In genomic region chr5:12707560-12707959, GRCh38 we compare ENCODE assay signal across 1 cellular context.
TF ChIP-seq lines count a peak whose summit lies in the region.

No MANE protein-coding gene starts in this region.

TF ChIP-seq in WTC11, 78 proteins besides CTCF, POLR2A, EP300 and RAD21:
- TF ChIP-seq, protein P1, sequence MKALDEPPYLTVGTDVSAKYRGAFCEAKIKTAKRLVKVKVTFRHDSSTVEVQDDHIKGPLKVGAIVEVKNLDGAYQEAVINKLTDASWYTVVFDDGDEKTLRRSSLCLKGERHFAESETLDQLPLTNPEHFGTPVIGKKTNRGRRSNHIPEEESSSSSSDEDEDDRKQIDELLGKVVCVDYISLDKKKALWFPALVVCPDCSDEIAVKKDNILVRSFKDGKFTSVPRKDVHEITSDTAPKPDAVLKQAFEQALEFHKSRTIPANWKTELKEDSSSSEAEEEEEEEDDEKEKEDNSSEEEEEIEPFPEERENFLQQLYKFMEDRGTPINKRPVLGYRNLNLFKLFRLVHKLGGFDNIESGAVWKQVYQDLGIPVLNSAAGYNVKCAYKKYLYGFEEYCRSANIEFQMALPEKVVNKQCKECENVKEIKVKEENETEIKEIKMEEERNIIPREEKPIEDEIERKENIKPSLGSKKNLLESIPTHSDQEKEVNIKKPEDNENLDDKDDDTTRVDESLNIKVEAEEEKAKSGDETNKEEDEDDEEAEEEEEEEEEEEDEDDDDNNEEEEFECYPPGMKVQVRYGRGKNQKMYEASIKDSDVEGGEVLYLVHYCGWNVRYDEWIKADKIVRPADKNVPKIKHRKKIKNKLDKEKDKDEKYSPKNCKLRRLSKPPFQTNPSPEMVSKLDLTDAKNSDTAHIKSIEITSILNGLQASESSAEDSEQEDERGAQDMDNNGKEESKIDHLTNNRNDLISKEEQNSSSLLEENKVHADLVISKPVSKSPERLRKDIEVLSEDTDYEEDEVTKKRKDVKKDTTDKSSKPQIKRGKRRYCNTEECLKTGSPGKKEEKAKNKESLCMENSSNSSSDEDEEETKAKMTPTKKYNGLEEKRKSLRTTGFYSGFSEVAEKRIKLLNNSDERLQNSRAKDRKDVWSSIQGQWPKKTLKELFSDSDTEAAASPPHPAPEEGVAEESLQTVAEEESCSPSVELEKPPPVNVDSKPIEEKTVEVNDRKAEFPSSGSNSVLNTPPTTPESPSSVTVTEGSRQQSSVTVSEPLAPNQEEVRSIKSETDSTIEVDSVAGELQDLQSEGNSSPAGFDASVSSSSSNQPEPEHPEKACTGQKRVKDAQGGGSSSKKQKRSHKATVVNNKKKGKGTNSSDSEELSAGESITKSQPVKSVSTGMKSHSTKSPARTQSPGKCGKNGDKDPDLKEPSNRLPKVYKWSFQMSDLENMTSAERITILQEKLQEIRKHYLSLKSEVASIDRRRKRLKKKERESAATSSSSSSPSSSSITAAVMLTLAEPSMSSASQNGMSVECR (CRISPR knock-in tag; IDR thresholded peaks at IDR 0.05; ENCODE audit: borderline replicate concordance) = no peak
- TF ChIP-seq KAT7 (CRISPR knock-in tag; IDR thresholded peaks at IDR 0.05; ENCODE audit: borderline replicate concordance) (no peak), IRF2 (CRISPR knock-in tag; IDR thresholded peaks at IDR 0.05; ENCODE audit: borderline replicate concordance, low read depth) (no peak), CDX4 (CRISPR knock-in tag; IDR thresholded peaks at IDR 0.05; ENCODE audit: borderline replicate concordance) (no peak), CREB1 (CRISPR knock-in tag; IDR thresholded peaks at IDR 0.05) (no peak), IRF1 (CRISPR knock-in tag; IDR thresholded peaks at IDR 0.05) (no peak), ZNF512 (CRISPR knock-in tag; IDR thresholded peaks at IDR 0.05; ENCODE audit: borderline replicate concordance) (no peak), SMAD4 (CRISPR knock-in tag; IDR thresholded peaks at IDR 0.05) (no peak), ZNF263 (CRISPR knock-in tag; IDR thresholded peaks at IDR 0.05; ENCODE audit: low read depth) (no peak), ZBTB43 (CRISPR knock-in tag; IDR thresholded peaks at IDR 0.05) (no peak), TEAD1 (CRISPR knock-in tag; IDR thresholded peaks at IDR 0.05) (no peak), ZNF671 (CRISPR knock-in tag; IDR thresholded peaks at IDR 0.05) (no peak), ESRRA (CRISPR knock-in tag; IDR thresholded peaks at IDR 0.05; ENCODE audit: borderline replicate concordance) (no peak)
- TF ChIP-seq, protein P2, sequence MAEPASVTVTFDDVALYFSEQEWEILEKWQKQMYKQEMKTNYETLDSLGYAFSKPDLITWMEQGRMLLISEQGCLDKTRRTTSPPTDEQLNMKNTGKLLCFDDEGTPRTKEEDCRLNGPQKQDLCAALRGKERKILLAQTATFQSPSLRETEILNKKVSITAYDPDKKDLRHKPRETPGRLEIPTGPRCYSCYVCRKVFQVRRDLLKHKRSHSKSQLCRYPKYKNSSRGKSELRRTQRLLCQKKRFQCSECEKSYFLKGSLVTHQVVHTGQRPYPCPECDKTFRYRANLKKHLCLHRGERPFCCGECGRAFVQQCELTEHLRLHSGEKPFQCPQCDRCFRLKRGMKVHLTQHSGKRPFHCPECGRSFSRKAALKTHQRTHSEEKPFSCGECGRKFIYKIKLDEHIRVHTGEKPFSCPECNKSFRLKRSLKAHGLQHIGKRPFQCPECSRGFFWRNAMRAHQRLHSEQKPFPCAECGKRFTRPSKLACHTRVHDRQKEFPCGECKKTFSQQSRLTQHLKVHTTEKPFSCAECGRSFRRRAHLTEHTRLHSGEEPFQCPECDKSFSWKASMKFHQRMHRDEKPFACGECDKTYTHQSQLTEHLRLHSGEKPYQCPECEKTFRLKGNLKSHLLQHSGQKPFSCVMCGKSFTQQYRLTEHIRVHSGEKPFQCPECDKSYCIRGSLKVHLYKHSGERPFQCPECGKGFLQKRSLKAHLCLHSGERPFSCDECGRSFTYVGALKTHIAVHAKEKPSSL (CRISPR knock-in tag; conservative IDR thresholded peaks at IDR 0.05) = no peak
- TF ChIP-seq, protein P3, sequence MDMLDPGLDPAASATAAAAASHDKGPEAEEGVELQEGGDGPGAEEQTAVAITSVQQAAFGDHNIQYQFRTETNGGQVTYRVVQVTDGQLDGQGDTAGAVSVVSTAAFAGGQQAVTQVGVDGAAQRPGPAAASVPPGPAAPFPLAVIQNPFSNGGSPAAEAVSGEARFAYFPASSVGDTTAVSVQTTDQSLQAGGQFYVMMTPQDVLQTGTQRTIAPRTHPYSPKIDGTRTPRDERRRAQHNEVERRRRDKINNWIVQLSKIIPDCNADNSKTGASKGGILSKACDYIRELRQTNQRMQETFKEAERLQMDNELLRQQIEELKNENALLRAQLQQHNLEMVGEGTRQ (CRISPR knock-in tag; IDR thresholded peaks at IDR 0.05) = no peak
